In genomic region chr14:95518045-95518751, GRCh38 we compare ENCODE assay signal across 8 cellular contexts. TPM values are rescaled to one million over a fixed set of nuclear protein-coding genes. Genes with fewer than 3 reads are reported as not detected.
DNase-seq lines count a peak whose midpoint lies in the region; ATAC-seq lines count a peak whose summit lies in the region.

No MANE protein-coding gene starts in this region.

- intact Hi-C loops in Right ventricle myocardium superior (cut with DNase I): loop anchor here (5.0 kb wide), 1 partner anchor 51 kb away; no protein-coding TSS in a partner anchor

- peak; percentile 29 for DNase-seq in A172 (ENCODE audit: low spot score)
- DNase-seq in RPMI8226: peak; percentile 66
- no peak for DNase-seq in Right ventricle myocardium superior
- DNase-seq in AG08395 (ENCODE audit: low spot score): no peak
- no peak for DNase-seq in NCI-H1048 (lab: John Stamatoyannopoulos, UW)
- DNase-seq in LoVo (ENCODE audit: low spot score): no peak

- ATAC-seq in GM19468 (IDR thresholded peaks at IDR 0.05; ENCODE audit: extremely low read depth, unreplicated experiment) (peak; percentile 13), Right ventricle myocardium superior (ENCODE audit: poor library complexity) (peak; percentile 13), GM19023 (IDR thresholded peaks at IDR 0.05; ENCODE audit: unreplicated experiment) (no peak)

RNA-seq across cellular contexts. Expression of gene SYNE3, which starts 1.7 kb away (rescaled TPM):
- 0.14 and 0.91 TPM in 2 replicates for total RNA-seq in A172 (2014; rRNA removed; shearing (Covaris generic))
- 15.1 TPM for total RNA-seq in Right ventricle myocardium superior

RNA-seq across cellular contexts. Expression of gene GLRX5, which starts 16.7 kb away (rescaled TPM):
- total RNA-seq in A172 (2014; rRNA removed; shearing (Covaris generic)): 53.1 and 56.1 TPM in 2 replicates
- total RNA-seq in Right ventricle myocardium superior: 85.4 TPM

Comparison
In these comparisons a context has a peak if more than half of its experiments do, and no peak if none do; other contexts are left out.
1. DNase-seq: peak in A172 (single experiment) and RPMI8226 (single experiment); none in Right ventricle myocardium superior (single experiment), AG08395 (single experiment), NCI-H1048 (single experiment) and LoVo (single experiment).